24 cellular contexts compared by ENCODE assay signal in genomic region chr1:98256700-98257099, GRCh38.
"Had no signal": no experiment of that assay in that cellular context is flagged by ENCODE, and none has a peak within 500 bp of the region (broad histone marks: within the 10 kb centered on the region; RNA-seq: fewer than 3 reads in every experiment).

No MANE protein-coding gene starts in this region.

- H3K27me3 ChIP-seq: body of pancreas, cardiac muscle cell, heart right ventricle, neural progenitor cell, right lobe of liver, vagina had no signal

- H3K27ac ChIP-seq: body of pancreas, cardiac muscle cell, heart right ventricle, neural progenitor cell, right lobe of liver, skin epidermis, thoracic aorta, vagina had no signal

- H3K9me3 ChIP-seq: body of pancreas, right lobe of liver, thoracic aorta, vagina had no signal

- H3K9me3 Mint-ChIP-seq: activated naive CD4-positive, alpha-beta T cell treated with anti-CD3 and anti-CD28 coated beads, Interleukin-2, amount 10 ng/mL, durations not matched to agents 7 days and 5 days; type B pancreatic cell had no signal

- H3K4me1 ChIP-seq: body of pancreas, heart right ventricle, neural progenitor cell, right lobe of liver, vagina had no signal

- H3K36me3 Mint-ChIP-seq: activated naive CD4-positive, alpha-beta T cell treated with anti-CD3 and anti-CD28 coated beads, Interleukin-2, amount 10 ng/mL, durations not matched to agents 7 days and 5 days; memory B cell; neural progenitor cell; stimulated activated naive B cell treated with anti-CD40 and anti-IgM and Interleukin-4, amounts not matched to agents 10 μg/mL and 1 μg/mL and 100 μg/mL, for 72 hours; type B pancreatic cell had no signal

- H2AFZ ChIP-seq: neural progenitor cell had no signal

- H3K4me3 ChIP-seq: body of pancreas, cardiac muscle cell, heart right ventricle, neural progenitor cell, right lobe of liver, skin epidermis, thoracic aorta, vagina had no signal

- H3K4me3 Mint-ChIP-seq: activated naive CD4-positive, alpha-beta T cell treated with anti-CD3 and anti-CD28 coated beads, Interleukin-2, amount 10 ng/mL, durations not matched to agents 7 days and 5 days; activated naive CD8-positive, alpha-beta T cell treated with anti-CD3 and anti-CD28 coated beads, Interleukin-2, amount 50 U/mL, for 24 hours; memory B cell; neural progenitor cell; stimulated activated naive B cell treated with anti-CD40 and anti-IgM and Interleukin-4, amounts not matched to agents 10 μg/mL and 1 μg/mL and 100 μg/mL, for 72 hours; type B pancreatic cell had no signal

- H3K27ac Mint-ChIP-seq: activated naive CD4-positive, alpha-beta T cell treated with anti-CD3 and anti-CD28 coated beads, Interleukin-2, amount 10 ng/mL, durations not matched to agents 7 days and 5 days; activated naive CD8-positive, alpha-beta T cell treated with anti-CD3 and anti-CD28 coated beads, Interleukin-2, amount 50 U/mL, for 24 hours; memory B cell; neural progenitor cell; stimulated activated naive B cell treated with anti-CD40 and anti-IgM and Interleukin-4, amounts not matched to agents 10 μg/mL and 1 μg/mL and 100 μg/mL, for 72 hours; type B pancreatic cell had no signal

- H3K4me1 Mint-ChIP-seq: activated naive CD4-positive, alpha-beta T cell treated with anti-CD3 and anti-CD28 coated beads, Interleukin-2, amount 10 ng/mL, durations not matched to agents 7 days and 5 days; activated naive CD8-positive, alpha-beta T cell treated with anti-CD3 and anti-CD28 coated beads, Interleukin-2, amount 50 U/mL, for 24 hours; memory B cell; neural progenitor cell; stimulated activated naive B cell treated with anti-CD40 and anti-IgM and Interleukin-4, amounts not matched to agents 10 μg/mL and 1 μg/mL and 100 μg/mL, for 72 hours had no signal

- H3K4me2 ChIP-seq: neural progenitor cell had no signal

- H3K9ac ChIP-seq: neural progenitor cell had no signal

- ATAC-seq: activated naive CD8-positive, alpha-beta T cell treated with anti-CD3 and anti-CD28 coated beads, Interleukin-2, amount 50 U/mL, for 24 hours; body of pancreas; heart right ventricle; left colon; right lobe of liver; stimulated activated naive B cell treated with anti-CD40 and anti-IgM and Interleukin-4, amounts not matched to agents 10 μg/mL and 1 μg/mL and 100 μg/mL, for 72 hours had no signal

- H3K36me3 ChIP-seq: cardiac muscle cell, heart right ventricle, neural progenitor cell, right lobe of liver, thoracic aorta, vagina had no signal

- DNase-seq: activated CD4-positive, alpha-beta T cell treated with anti-CD3 and anti-CD28 coated beads for 1 hour; activated CD4-positive, alpha-beta T cell treated with anti-CD3 and anti-CD28 coated beads, Interleukin-2, amount 50 U/mL, for 4 hours; activated effector memory CD4-positive, alpha-beta T cell treated with Interleukin-2 at 50 U/mL for 16 hours; activated naive CD4-positive, alpha-beta T cell treated with anti-CD3 and anti-CD28 coated beads, Interleukin-2, amount 10 ng/mL, durations not matched to agents 7 days and 5 days; activated naive CD8-positive, alpha-beta T cell treated with anti-CD3 and anti-CD28 coated beads, Interleukin-2, amount 50 U/mL, for 24 hours; activated T-cell treated with anti-CD3 and anti-CD28 coated beads, Interleukin-2, amount 50 U/mL, for 48 hours; anterior cingulate cortex; body of pancreas; cortex of kidney; effector CD4-positive, alpha-beta T cell; foreskin fibroblast; heart right ventricle; left colon; posterior cingulate gyrus; right lobe of liver; stimulated activated CD4-positive, alpha-beta T cell treated with anti-CD3 and anti-CD28 coated beads, Interleukin-1b, Interleukin-23, amount 100 ng/mL, for 48 hours; stimulated activated naive B cell treated with anti-CD40 and anti-IgM and Interleukin-4, amounts not matched to agents 10 μg/mL and 1 μg/mL and 100 μg/mL, for 72 hours had no signal

- H3K27me3 Mint-ChIP-seq: activated naive CD4-positive, alpha-beta T cell treated with anti-CD3 and anti-CD28 coated beads, Interleukin-2, amount 10 ng/mL, durations not matched to agents 7 days and 5 days; activated naive CD8-positive, alpha-beta T cell treated with anti-CD3 and anti-CD28 coated beads, Interleukin-2, amount 50 U/mL, for 24 hours; memory B cell; stimulated activated naive B cell treated with anti-CD40 and anti-IgM and Interleukin-4, amounts not matched to agents 10 μg/mL and 1 μg/mL and 100 μg/mL, for 72 hours; type B pancreatic cell had no signal
